In the genomic region with DNA sequence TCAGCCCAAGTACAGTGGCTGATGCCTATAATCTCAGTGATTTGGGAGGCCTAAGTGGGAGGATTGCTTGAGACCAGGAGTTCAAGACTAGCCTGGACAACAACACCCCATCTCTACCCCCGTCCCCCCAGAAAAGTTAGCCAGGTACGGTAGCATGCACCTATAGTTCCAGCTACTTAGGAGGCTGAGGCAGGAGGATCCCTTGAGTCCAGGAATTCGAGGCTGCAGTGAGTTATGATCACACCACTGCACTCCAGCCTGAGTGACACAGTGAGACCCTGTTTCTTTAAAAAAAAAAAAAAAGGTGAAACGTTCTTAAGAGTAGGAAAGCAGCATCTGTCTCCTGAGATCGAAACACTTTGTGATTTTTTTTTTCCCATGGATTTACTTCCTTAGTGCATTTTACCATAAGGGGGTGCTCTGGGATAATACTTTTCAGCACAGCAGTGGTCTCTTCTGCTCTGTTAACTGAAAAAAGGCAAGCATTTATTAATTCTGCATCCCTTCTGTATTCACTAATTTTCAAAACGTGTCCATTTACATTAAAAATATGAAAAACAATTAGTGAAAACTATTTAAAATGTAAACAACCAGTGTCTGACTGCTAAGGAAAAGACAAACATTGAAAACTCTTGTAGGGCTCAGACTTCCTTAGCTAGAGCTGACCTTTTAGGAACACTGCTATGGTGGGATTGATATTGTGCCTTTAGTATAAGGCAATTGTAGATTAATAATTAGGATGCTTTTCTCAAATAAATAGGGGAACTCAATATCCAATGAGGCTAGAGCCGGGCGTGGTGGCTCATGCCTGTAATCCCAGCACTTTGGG, we compare ENCODE assay signal across 8 cellular contexts. TPM values are rescaled to one million over a fixed set of nuclear protein-coding genes. Genes with fewer than 3 reads are reported as not detected.
DNase-seq lines count a peak whose midpoint lies in the region; ATAC-seq and TF ChIP-seq lines count a peak whose summit lies in the region.

No MANE protein-coding gene starts in this region.

- no peaks in the 10 kb centered on the region for H3K27me3 ChIP-seq in body of pancreas
- no peaks in the 10 kb centered on the region for H3K27me3 ChIP-seq in right lobe of liver

- TF ChIP-seq CTCF in Calu3 (IDR thresholded peaks at IDR 0.05; ENCODE audit: unreplicated experiment) (peak; percentile 34), body of pancreas (IDR thresholded peaks at IDR 0.05) (peak; percentile 4 to 71 (median 59)), right lobe of liver (IDR thresholded peaks at IDR 0.05) (peak; percentile 33 to 54 (median 52))

- peaks cover 12% of the 10 kb centered on the region for H3K4me1 Mint-ChIP-seq in Calu3 (ENCODE audit: low read depth, unreplicated experiment)
- no peaks in the 10 kb centered on the region for H3K4me1 Mint-ChIP-seq in activated T-cell treated with anti-CD3 and anti-CD28 coated beads, Interleukin-2, amount 50 U/mL, for 24 hours (ENCODE audit: low read depth)

- H3K36me3 ChIP-seq in body of pancreas (replicated peaks in 1 of 2; ENCODE audit: insufficient read depth in 1 of 2, low read depth in 2 of 2) (no peaks in the 10 kb centered on the region), right lobe of liver (no peaks in the 10 kb centered on the region)

- H3K27ac Mint-ChIP-seq in Calu3 (ENCODE audit: unreplicated experiment), result no peak overlapping the region
- no peak overlapping the region for H3K27ac Mint-ChIP-seq in activated T-cell treated with anti-CD3 and anti-CD28 coated beads, Interleukin-2, amount 50 U/mL, for 24 hours

- CTCF ChIA-PET in Calu3 (lab: Charles Lee), result interaction anchor here (0.5 to 1.9 kb wide), 5 partner anchors 22 to 416 kb away, joined by 3 to 8 read pairs (median 3); no protein-coding TSS in a partner anchor

- H3K4me3 ChIP-seq in body of pancreas, result no peak overlapping the region
- no peak overlapping the region for H3K4me3 ChIP-seq in right lobe of liver

- H3K9me3 Mint-ChIP-seq in Calu3 (ENCODE audit: low read depth, unreplicated experiment), result no peaks in the 10 kb centered on the region
- no peaks in the 10 kb centered on the region for H3K9me3 Mint-ChIP-seq in activated T-cell treated with anti-CD3 and anti-CD28 coated beads, Interleukin-2, amount 50 U/mL, for 24 hours

- H3K27ac ChIP-seq in body of pancreas, result no peak overlapping the region
- H3K27ac ChIP-seq in right lobe of liver, result no peak overlapping the region

- H3K4me1 ChIP-seq in body of pancreas, result no peaks in the 10 kb centered on the region
- no peaks in the 10 kb centered on the region for H3K4me1 ChIP-seq in right lobe of liver

- intact Hi-C loops in Calu3 (cut with micrococcal nuclease; ENCODE audit: unreplicated experiment) (loop anchor here (1.0 to 5.0 kb wide), 2 partner anchors 135 to 233 kb away; no protein-coding TSS in a partner anchor), body of pancreas (cut with DNase I) (no loop called here), right lobe of liver (cut with DNase I) (loop anchor here in 1 of 2 donors (10.0 kb wide), 1 partner anchor 232 kb away; no protein-coding TSS in a partner anchor)

- 39 to 48% methylated on average over 8 of the region's 8 CpGs for WGBS in body of pancreas, 2 donors
- 33% methylated on average over 6 of the region's 8 CpGs for WGBS in right lobe of liver (ENCODE audit: insufficient coverage, low coverage, low lambda C conversion rate, missing lambda C conversion rate)

- peak; percentile 73 for ATAC-seq in body of pancreas
- peak; percentile 46 to 76 (median 54) for ATAC-seq in right lobe of liver
- ATAC-seq in HG02981 (IDR thresholded peaks at IDR 0.05; ENCODE audit: unreplicated experiment), result no peak

- no peak for TF ChIP-seq POLR2A in body of pancreas (IDR thresholded peaks at IDR 0.05)
- TF ChIP-seq POLR2A in right lobe of liver (IDR thresholded peaks at IDR 0.05), result no peak

- BruUV-seq in Calu3 (replicated peaks; lab: Mats Ljungman, UMichigan), result no TSS peak

- H3K27me3 Mint-ChIP-seq in Calu3 (ENCODE audit: unreplicated experiment), result no peaks in the 10 kb centered on the region
- peaks cover 8% of the 10 kb centered on the region for H3K27me3 Mint-ChIP-seq in activated T-cell treated with anti-CD3 and anti-CD28 coated beads, Interleukin-2, amount 50 U/mL, for 24 hours

- DNase-seq in Calu3 (peak; percentile 24), NCI-H1694 treated with DMSO at 0.1 percent for 48 hours (lab: John Stamatoyannopoulos, UW) (peak; percentile 41), body of pancreas (no peak), right lobe of liver (no peak), activated gamma-delta T cell treated with Interleukin-2 at 50 U/mL for 16 hours (no peak)
- no peak for DNase-seq in activated T-cell treated with anti-CD3 and anti-CD28 coated beads, Interleukin-2, amount 50 U/mL, for 24 hours
- no peak for DNase-seq in stimulated activated CD8-positive, alpha-beta memory T cell treated with anti-CD3 and anti-CD28 coated beads, Interleukin-4, amount 100 ng/mL, for 48 hours

- H3K36me3 Mint-ChIP-seq in Calu3 (ENCODE audit: insufficient read depth, unreplicated experiment), result no peaks in the 10 kb centered on the region
- H3K36me3 Mint-ChIP-seq in activated T-cell treated with anti-CD3 and anti-CD28 coated beads, Interleukin-2, amount 50 U/mL, for 24 hours (ENCODE audit: low read depth), result no peaks in the 10 kb centered on the region

- no peak overlapping the region for H3K4me3 Mint-ChIP-seq in Calu3 (ENCODE audit: low read depth, unreplicated experiment)
- no peak overlapping the region for H3K4me3 Mint-ChIP-seq in activated T-cell treated with anti-CD3 and anti-CD28 coated beads, Interleukin-2, amount 50 U/mL, for 24 hours

- no peaks in the 10 kb centered on the region for H3K9me3 ChIP-seq in body of pancreas
- H3K9me3 ChIP-seq in right lobe of liver, result no peaks in the 10 kb centered on the region

RNA-seq across cellular contexts. Expression of gene USP44, which starts 31.2 kb away (rescaled TPM):
- total RNA-seq in Calu3 (2022), result 13.3 and 14.0 TPM in 2 replicates
- 10 to 100 TPM in 1 of 2 donors, 1 to 10 TPM in 1; 7.0 to 21.1 TPM for total RNA-seq in body of pancreas
- total RNA-seq in right lobe of liver, result under 1 TPM in 4 of 6 experiments, not detected in 2; 0.22 to 0.31 (median 0.23) TPM

Comparison
In these comparisons a context has a peak if more than half of its experiments do, and no peak if none do; other contexts are left out.
1. DNase-seq: peak in Calu3 (single experiment) and NCI-H1694 treated with DMSO at 0.1 percent for 48 hours (single experiment); none in body of pancreas (0 of 4), right lobe of liver (0 of 3), activated T-cell treated with anti-CD3 and anti-CD28 coated beads, Interleukin-2, amount 50 U/mL, for 24 hours (single experiment), activated gamma-delta T cell treated with Interleukin-2 at 50 U/mL for 16 hours (single experiment) and stimulated activated CD8-positive, alpha-beta memory T cell treated with anti-CD3 and anti-CD28 coated beads, Interleukin-4, amount 100 ng/mL, for 48 hours (single experiment).
2. RNA of gene USP44, which starts 31.2 kb away (total RNA-seq): 7.0 to 21.1 TPM in body of pancreas and 13.3 to 14.0 TPM in Calu3; 0.22 to 0.31 TPM in right lobe of liver; every median in the first group is over 4 times any median in the second.
3. Peak in every context shown above with its lines, with median percentiles within 50 percentile points of each other: CTCF ChIP-seq.